Comparison of ENCODE assay signal across 8 cellular contexts in genomic region chr12:75979181-75979580, GRCh38. TPM values are rescaled to one million over a fixed set of nuclear protein-coding genes. Genes with fewer than 3 reads are reported as not detected.
A peak's percentile ranks its signal among the peaks of the same experiment; 100 is the strongest.
DNase-seq lines count a peak whose midpoint lies in the region; ATAC-seq and TF ChIP-seq lines count a peak whose summit lies in the region.

No MANE protein-coding gene starts in this region.

- no peak overlapping the region for H3K9ac ChIP-seq in skeletal muscle tissue (ENCODE audit: low read depth in 1 of 3, low read length in 3 of 3)

- H3K9me3 ChIP-seq in skeletal muscle tissue (ENCODE audit: control insufficient read depth in 3 of 3, low read length in 3 of 3): no peaks in the 10 kb centered on the region

- no peak for ATAC-seq in HG03565 (IDR thresholded peaks at IDR 0.05; ENCODE audit: unreplicated experiment)

- no peak overlapping the region for H3K4me3 ChIP-seq in choroid plexus epithelial cell (ENCODE audit: low read depth, low read length)
- no peak overlapping the region for H3K4me3 ChIP-seq in skeletal muscle tissue (ENCODE audit: low read length in 3 of 3)

- H3K4me1 ChIP-seq in skeletal muscle tissue (ENCODE audit: control insufficient read depth in 3 of 3, insufficient read depth in 3 of 3, low read length in 3 of 3): peaks cover 7 to 25% (median 13%) of the 10 kb centered on the region in 3 donors

- no peak for TF ChIP-seq CTCF in choroid plexus epithelial cell (conservative IDR thresholded peaks at IDR 0.05; ENCODE audit: low read depth, low read length)

- no peaks in the 10 kb centered on the region for H3K27me3 ChIP-seq in skeletal muscle tissue (ENCODE audit: control insufficient read depth in 3 of 3, insufficient read depth in 3 of 3, low read length in 3 of 3)

- peak; percentile 19 for DNase-seq in activated CD4-positive, CD25-positive, alpha-beta regulatory T cell treated with anti-CD3 and anti-CD28 coated beads, Interleukin-2, amount 50 U/mL, for 16 hours (ENCODE audit: low read depth, low spot score)
- no peak for DNase-seq in activated CD4-positive, CD25-positive, alpha-beta regulatory T cell treated with anti-CD3 and anti-CD28 coated beads, Interleukin-2, amount 50 U/mL, for 72 hours
- peak; percentile 91 for DNase-seq in NCI-H460 (ENCODE audit: extremely low read depth, low read depth)
- DNase-seq in choroid plexus epithelial cell (ENCODE audit: low read depth): peak; percentile 50
- DNase-seq in NCI-H146 (lab: John Stamatoyannopoulos, UW): no peak
- DNase-seq in cortex of kidney (lab: John Stamatoyannopoulos, UW): no peak

- H3K36me3 ChIP-seq in skeletal muscle tissue (ENCODE audit: control insufficient read depth in 3 of 3, insufficient read depth in 3 of 3, low read length in 3 of 3): no peaks in the 10 kb centered on the region

- H3K27ac ChIP-seq in skeletal muscle tissue (ENCODE audit: low read depth, low read length): peak overlapping the region; percentile 77

RNA-seq across cellular contexts. Expression of gene PHLDA1, which starts 52.4 kb away (rescaled TPM):
- total RNA-seq in NCI-H460 (2014; rRNA removed; shearing (Covaris generic)): 128 and 136 TPM in 2 replicates
- polyA plus RNA-seq in NCI-H460 (2014; cell fraction: nucleus; rRNA removed): 51.5 and 52.0 TPM in 2 replicates
- total RNA-seq in skeletal muscle tissue: 9.9 TPM

Comparison
In these comparisons a context has a peak if more than half of its experiments do, and no peak if none do; other contexts are left out.
1. DNase-seq: peak in activated CD4-positive, CD25-positive, alpha-beta regulatory T cell treated with anti-CD3 and anti-CD28 coated beads, Interleukin-2, amount 50 U/mL, for 16 hours (single experiment), NCI-H460 (single experiment) and choroid plexus epithelial cell (single experiment); none in activated CD4-positive, CD25-positive, alpha-beta regulatory T cell treated with anti-CD3 and anti-CD28 coated beads, Interleukin-2, amount 50 U/mL, for 72 hours (single experiment), NCI-H146 (single experiment) and cortex of kidney (single experiment).
2. RNA of gene PHLDA1, which starts 52.4 kb away (total RNA-seq): 128 to 136 TPM in NCI-H460; 9.9 TPM in skeletal muscle tissue (single experiment); every median in the first group is over 10 times any median in the second.